ENCODE assay signal across 31 cellular contexts in the genomic region with DNA sequence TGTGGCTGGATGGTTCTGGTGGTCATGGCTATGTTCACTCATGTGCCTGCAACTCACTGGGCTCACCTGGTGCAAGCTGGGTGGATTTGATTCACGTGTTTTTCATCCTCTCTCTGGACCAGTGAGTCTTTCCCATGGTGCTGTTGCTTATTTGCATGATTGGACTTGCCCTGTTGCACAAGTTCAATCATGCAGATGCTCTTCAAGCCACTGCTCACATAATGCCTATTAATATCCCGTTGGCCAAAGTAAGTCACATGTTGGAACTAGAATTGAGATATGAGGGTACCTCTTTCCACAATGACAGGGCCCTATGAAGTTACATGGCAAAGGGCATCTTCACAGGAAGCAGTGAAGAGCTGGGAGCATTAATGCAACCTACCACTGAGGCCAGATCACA. TPM values are rescaled to one million over a fixed set of nuclear protein-coding genes. Genes with fewer than 3 reads are reported as not detected.
DNase-seq lines count a peak whose midpoint lies in the region; ATAC-seq and TF ChIP-seq lines count a peak whose summit lies in the region.
"Had no signal": no experiment of that assay in that cellular context is flagged by ENCODE, and none has a peak within 500 bp of the region (broad histone marks: within the 10 kb centered on the region; RNA-seq: fewer than 3 reads in every experiment).

No MANE protein-coding gene starts in this region.

- H3F3A ChIP-seq in DOHH2 (ENCODE audit: control insufficient read depth, insufficient read depth) (no peaks in the 10 kb centered on the region), smooth muscle cell (ENCODE audit: low read depth) (no peaks in the 10 kb centered on the region)

- no peak for TF ChIP-seq CTCF in DOHH2 (IDR thresholded peaks at IDR 0.05; ENCODE audit: low read depth, low read length, poor library complexity, severe bottlenecking)
- TF ChIP-seq CTCF in heart right ventricle (IDR thresholded peaks at IDR 0.05), result no peak
- no peak for TF ChIP-seq CTCF in smooth muscle cell (IDR thresholded peaks at IDR 0.05; ENCODE audit: borderline replicate concordance, insufficient read depth, poor library complexity, severe bottlenecking)
- TF ChIP-seq CTCF in uterus (IDR thresholded peaks at IDR 0.05), result no peak

- ATAC-seq in GM21723 (IDR thresholded peaks at IDR 0.05; ENCODE audit: unreplicated experiment), result peak; percentile 56
- ATAC-seq in heart right ventricle, result peak; percentile 31 to 82 (median 67)
- no peak for ATAC-seq in naive thymus-derived CD4-positive, alpha-beta T cell
- ATAC-seq: activated CD4-positive, alpha-beta T cell treated with anti-CD3 and anti-CD28 coated beads for 36 hours; activated naive CD4-positive, alpha-beta T cell treated with anti-CD3 and anti-CD28 coated beads, Interleukin-2, amount 50 U/mL, for 72 hours; left lobe of liver; right lobe of liver had no signal

- H3K27ac ChIP-seq in DOHH2 (ENCODE audit: low read depth, low read length) (no peak overlapping the region), heart right ventricle (peak overlapping the region in 1 of 10 donors; percentile 51), smooth muscle cell (ENCODE audit: low read depth) (no peak overlapping the region), uterus (no peak overlapping the region)
- no peak overlapping the region for H3K27ac ChIP-seq in naive thymus-derived CD4-positive, alpha-beta T cell (ENCODE audit: low read depth, low read length)
- H3K27ac ChIP-seq: brain microvascular endothelial cell, C4-2B, neutrophil, right lobe of liver, SJCRH30, thoracic aorta, vagina, VCaP had no signal

- no peaks in the 10 kb centered on the region for H3K9me2 ChIP-seq in DOHH2 (replicated peaks; ENCODE audit: control insufficient read depth, low read length)

- H3K36me3 ChIP-seq in DOHH2 (ENCODE audit: control insufficient read depth, low read length) (no peaks in the 10 kb centered on the region), heart right ventricle (no peaks in the 10 kb centered on the region), smooth muscle cell (ENCODE audit: low read depth) (no peaks in the 10 kb centered on the region), uterus (no peaks in the 10 kb centered on the region)
- H3K36me3 ChIP-seq in naive thymus-derived CD4-positive, alpha-beta T cell (ENCODE audit: control insufficient read depth in 2 of 3, insufficient read depth in 3 of 3, low read length in 3 of 3), result no peaks in the 10 kb centered on the region
- H3K36me3 ChIP-seq: brain microvascular endothelial cell, neutrophil, right lobe of liver, SJCRH30, thoracic aorta, vagina had no signal

- POLR2A ChIA-PET in naive thymus-derived CD4-positive, alpha-beta T cell (lab: Charles Lee), result no interaction called here

- H2AFZ ChIP-seq in smooth muscle cell (ENCODE audit: low read depth), result no peak overlapping the region

- peak overlapping the region; percentile 48 for H3K4me2 ChIP-seq in DOHH2 (ENCODE audit: low read length)
- no peak overlapping the region for H3K4me2 ChIP-seq in smooth muscle cell

- DNase-seq in NCI-H1694 treated with DMSO at 0.1 percent for 48 hours (lab: John Stamatoyannopoulos, UW) (peak; percentile 44), heart right ventricle (peak in 1 of 2 donors; percentile 9), smooth muscle cell (lab: John Stamatoyannopoulos, UW; ENCODE audit: unreplicated experiment) (no peak), uterus (no peak)
- DNase-seq in naive thymus-derived CD4-positive, alpha-beta T cell, result no peak
- DNase-seq: activated CD4-positive, alpha-beta T cell treated with anti-CD3 and anti-CD28 coated beads for 36 hours; activated T-cell treated with anti-CD3 and anti-CD28 coated beads for 4 hours; amygdala; brain microvascular endothelial cell; COR-L47; DMS53; mesendoderm; NCI-H1436; NCI-H446; NCI-H774; right lobe of liver; SJCRH30; stimulated activated CD8-positive, alpha-beta memory T cell treated with anti-CD3 and anti-CD28 coated beads, Interleukin-4, amount 100 ng/mL, for 48 hours; T1000 had no signal

- no peak overlapping the region for H3K9ac ChIP-seq in smooth muscle cell (ENCODE audit: low read depth)

- H3K4me3 Mint-ChIP-seq in naive thymus-derived CD4-positive, alpha-beta T cell, result no peak overlapping the region
- H3K4me3 Mint-ChIP-seq: activated CD4-positive, alpha-beta T cell treated with anti-CD3 and anti-CD28 coated beads for 36 hours; stimulated activated naive CD8-positive, alpha-beta T cell treated with anti-CD3 and anti-CD28 coated beads, Interleukin-15, Interleukin-2, amounts not matched to agents 100 ng/mL and 50 ng/mL, for 24 hours had no signal

- no peaks in the 10 kb centered on the region for H3K27me3 Mint-ChIP-seq in naive thymus-derived CD4-positive, alpha-beta T cell
- H3K27me3 Mint-ChIP-seq: activated CD4-positive, alpha-beta T cell treated with anti-CD3 and anti-CD28 coated beads for 36 hours; stimulated activated naive CD8-positive, alpha-beta T cell treated with anti-CD3 and anti-CD28 coated beads, Interleukin-15, Interleukin-2, amounts not matched to agents 100 ng/mL and 50 ng/mL, for 24 hours had no signal

- H3K4me1 Mint-ChIP-seq in naive thymus-derived CD4-positive, alpha-beta T cell, result no peaks in the 10 kb centered on the region
- H3K4me1 Mint-ChIP-seq: activated CD4-positive, alpha-beta T cell treated with anti-CD3 and anti-CD28 coated beads for 36 hours had no signal

- H3K79me2 ChIP-seq in DOHH2 (ENCODE audit: control insufficient read depth, low read length) (no peaks in the 10 kb centered on the region), smooth muscle cell (ENCODE audit: low read depth) (no peaks in the 10 kb centered on the region)

- H3K36me3 Mint-ChIP-seq in naive thymus-derived CD4-positive, alpha-beta T cell, result no peaks in the 10 kb centered on the region
- H3K36me3 Mint-ChIP-seq: activated naive CD4-positive, alpha-beta T cell treated with anti-CD3 and anti-CD28 coated beads, Interleukin-2, amount 50 U/mL, for 72 hours had no signal

- H3K9me3 ChIP-seq in DOHH2 (ENCODE audit: control insufficient read depth, insufficient read depth, low read length) (no peaks in the 10 kb centered on the region), heart right ventricle (peaks cover 0 to 1% (median 0%) of the 10 kb centered on the region in 11 donors), smooth muscle cell (replicated peaks; ENCODE audit: low read depth) (no peaks in the 10 kb centered on the region), uterus (no peaks in the 10 kb centered on the region)
- no peaks in the 10 kb centered on the region for H3K9me3 ChIP-seq in naive thymus-derived CD4-positive, alpha-beta T cell (ENCODE audit: control insufficient read depth in 2 of 3, low read length in 3 of 3)
- H3K9me3 ChIP-seq: neutrophil, right lobe of liver, SJCRH30, thoracic aorta, vagina had no signal

- H3K27ac Mint-ChIP-seq in naive thymus-derived CD4-positive, alpha-beta T cell, result no peak overlapping the region
- H3K27ac Mint-ChIP-seq: activated CD4-positive, alpha-beta T cell treated with anti-CD3 and anti-CD28 coated beads for 36 hours; activated naive CD4-positive, alpha-beta T cell treated with anti-CD3 and anti-CD28 coated beads, Interleukin-2, amount 50 U/mL, for 72 hours; stimulated activated naive CD8-positive, alpha-beta T cell treated with anti-CD3 and anti-CD28 coated beads, Interleukin-15, Interleukin-2, amounts not matched to agents 100 ng/mL and 50 ng/mL, for 24 hours had no signal

- peaks cover 0 to 11% (median 0%) of the 10 kb centered on the region in 11 donors for H3K9me3 Mint-ChIP-seq in naive thymus-derived CD4-positive, alpha-beta T cell
- H3K9me3 Mint-ChIP-seq: activated naive CD4-positive, alpha-beta T cell treated with anti-CD3 and anti-CD28 coated beads, Interleukin-2, amount 50 U/mL, for 72 hours; stimulated activated naive CD8-positive, alpha-beta T cell treated with anti-CD3 and anti-CD28 coated beads, Interleukin-15, Interleukin-2, amounts not matched to agents 100 ng/mL and 50 ng/mL, for 24 hours had no signal

- H3K4me1 ChIP-seq in DOHH2 (ENCODE audit: control insufficient read depth, low read length) (peaks cover 21% of the 10 kb centered on the region), heart right ventricle (peaks cover 0 to 45% (median 15%) of the 10 kb centered on the region in 9 donors), smooth muscle cell (ENCODE audit: low read depth) (no peaks in the 10 kb centered on the region), uterus (no peaks in the 10 kb centered on the region)
- H3K4me1 ChIP-seq in naive thymus-derived CD4-positive, alpha-beta T cell (ENCODE audit: control insufficient read depth in 2 of 2, insufficient read depth in 2 of 2, low read length in 2 of 2), result no peaks in the 10 kb centered on the region
- H3K4me1 ChIP-seq: right lobe of liver, SJCRH30, vagina had no signal

- CTCF ChIA-PET in naive thymus-derived CD4-positive, alpha-beta T cell (lab: Charles Lee), result no interaction called here

- intact Hi-C loops in heart right ventricle (cut with DNase I), result no loop called here
- intact Hi-C loops in naive thymus-derived CD4-positive, alpha-beta T cell (cut with micrococcal nuclease), result no loop called here
- intact Hi-C loops in uterus (cut with DNase I; ENCODE audit: low total_unique reads), result no loop called here

- H4K20me1 ChIP-seq in DOHH2 (ENCODE audit: control insufficient read depth, insufficient read depth, low read depth, low read length) (no peaks in the 10 kb centered on the region), smooth muscle cell (ENCODE audit: low read depth) (no peaks in the 10 kb centered on the region)

- WGBS in heart right ventricle, 2 donors, result 40 to 58% methylated on average over 2 of the region's 2 CpGs
- WGBS in smooth muscle cell (ENCODE audit: low lambda C conversion rate), result 69% methylated on average over 2 of the region's 2 CpGs

- H3K4me3 ChIP-seq in DOHH2 (ENCODE audit: low read length) (peak overlapping the region; percentile 31), heart right ventricle (no peak overlapping the region), smooth muscle cell (no peak overlapping the region), uterus (no peak overlapping the region)
- H3K4me3 ChIP-seq in naive thymus-derived CD4-positive, alpha-beta T cell (ENCODE audit: low read length), result no peak overlapping the region
- H3K4me3 ChIP-seq: right lobe of liver, SJCRH30, thoracic aorta, vagina had no signal

- H3K27me3 ChIP-seq in DOHH2 (ENCODE audit: control insufficient read depth, low read length) (no peaks in the 10 kb centered on the region), heart right ventricle (no peaks in the 10 kb centered on the region), smooth muscle cell (ENCODE audit: low read depth) (no peaks in the 10 kb centered on the region), uterus (no peaks in the 10 kb centered on the region)
- H3K27me3 ChIP-seq in naive thymus-derived CD4-positive, alpha-beta T cell (ENCODE audit: control insufficient read depth in 2 of 2, insufficient read depth in 2 of 2, low read length in 2 of 2), result no peaks in the 10 kb centered on the region
- H3K27me3 ChIP-seq: brain microvascular endothelial cell, neutrophil, right lobe of liver, vagina had no signal

- no peak for TF ChIP-seq POLR2A in uterus (IDR thresholded peaks at IDR 0.05)

RNA-seq across cellular contexts. Expression of gene MROH2B, which starts 26.5 kb away (rescaled TPM):
- total RNA-seq in heart right ventricle (not detected), smooth muscle cell (not detected in 2 replicates), uterus (not detected)
- polyA plus RNA-seq in heart right ventricle (under 1 TPM in 1 of 2 donors, not detected in 1; under 0.01 TPM), smooth muscle cell (not detected in 2 replicates)
- total RNA-seq in naive thymus-derived CD4-positive, alpha-beta T cell, result not detected
- polyA plus RNA-seq in naive thymus-derived CD4-positive, alpha-beta T cell, result not detected
- total RNA-seq: activated CD4-positive, alpha-beta T cell treated with anti-CD3 and anti-CD28 coated beads for 36 hours; activated naive CD4-positive, alpha-beta T cell treated with anti-CD3 and anti-CD28 coated beads, Interleukin-2, amount 50 U/mL, for 72 hours; H1; posterior vena cava; SJCRH30; thoracic aorta; vagina had no signal
- polyA plus RNA-seq: H1 had no signal
